8 cellular contexts compared by ENCODE assay signal in genomic region chr10:97401455-97401919, GRCh38. TPM values are rescaled to one million over a fixed set of nuclear protein-coding genes. Genes with fewer than 3 reads are reported as not detected.
A peak's percentile ranks its signal among the peaks of the same experiment; 100 is the strongest.
DNase-seq lines count a peak whose midpoint lies in the region; ATAC-seq, FAIRE-seq and TF ChIP-seq lines count a peak whose summit lies in the region.

No MANE protein-coding gene starts in this region.

- H3K4me3 ChIP-seq in adipocyte (ENCODE audit: low read length) (peak overlapping the region; percentile 87), HepG2 (replicated peaks in 1 of 3; ENCODE audit: insufficient read depth in 1 of 3, low read depth in 2 of 3, low read length in 3 of 3) (peak overlapping the region; percentile 21 to 92 (median 87); a peak in 5 of 6 replicates), thymus (ENCODE audit: low read length) (peak overlapping the region; percentile 81)

- H3K79me2 ChIP-seq in HepG2 (ENCODE audit: insufficient read depth, low read length): peaks cover 9% of the 10 kb centered on the region

- TF ChIP-seq EP300 in HepG2 (IDR thresholded peaks at IDR 0.05; ENCODE audit: low read depth in 2 of 2, low read length in 2 of 2) (no peak), HepG2 (CRISPR knock-in tag; IDR thresholded peaks at IDR 0.05; ENCODE audit: borderline replicate concordance) (no peak)

- WGBS in HepG2 (ENCODE audit: low lambda C conversion rate): 42% methylated on average over 13 of the region's 13 CpGs
- 77% methylated on average over 13 of the region's 13 CpGs for WGBS in thymus

- BruUV-seq in HepG2 (replicated peaks; lab: Mats Ljungman, UMichigan): no TSS peak

- no peaks in the 10 kb centered on the region for H3K27me3 Mint-ChIP-seq in activated CD8-positive, alpha-beta memory T cell treated with anti-CD3 and anti-CD28 coated beads, Interleukin-2, amount 10 ng/mL, durations not matched to agents 7 days and 5 days

- peak overlapping the region; percentile 96 for H3K4me3 Mint-ChIP-seq in activated CD8-positive, alpha-beta memory T cell treated with anti-CD3 and anti-CD28 coated beads, Interleukin-2, amount 10 ng/mL, durations not matched to agents 7 days and 5 days

- in situ Hi-C loops in HepG2 (cut with HindIII; ENCODE audit: extremely low pct_ligation_motif_present, low pct_unique_long_range_greater_than_20kb): no loop called here

- TF ChIP-seq CTCF in HepG2 (CRISPR knock-in tag; IDR thresholded peaks at IDR 0.05): no peak

- H3K36me3 ChIP-seq in adipocyte (ENCODE audit: control insufficient read depth, insufficient read depth, low read length, severe bottlenecking) (peaks cover 11% of the 10 kb centered on the region), HepG2 (replicated peaks in 1 of 2; ENCODE audit: control insufficient read depth in 1 of 2, insufficient read depth in 2 of 2, low read length in 2 of 2) (peaks cover 2 to 10% of the 10 kb centered on the region in 2 experiments; a peak in 4 of 5 replicates), thymus (ENCODE audit: control insufficient read depth, insufficient read depth) (no peaks in the 10 kb centered on the region)

- no peak for FAIRE-seq in HepG2 (lab: Jason Lieb, UNC)

- H3K9ac ChIP-seq in adipocyte (ENCODE audit: low read length) (peak overlapping the region; percentile 10), HepG2 (ENCODE audit: insufficient read depth, low read depth, low read length) (peak overlapping the region; percentile 85)

- TF ChIP-seq RAD21 in HepG2 (CRISPR knock-in tag; IDR thresholded peaks at IDR 0.05): no peak

- no peaks in the 10 kb centered on the region for H4K20me1 ChIP-seq in HepG2 (ENCODE audit: insufficient read depth, low read length)

- TF ChIP-seq POLR2A in HepG2 (IDR thresholded peaks at IDR 0.05; ENCODE audit: insufficient read depth in 1 of 2, low read depth in 2 of 2, low read length in 2 of 2): no peak

- peaks cover 1% of the 10 kb centered on the region for H3K36me3 Mint-ChIP-seq in activated CD8-positive, alpha-beta memory T cell treated with anti-CD3 and anti-CD28 coated beads, Interleukin-2, amount 10 ng/mL, durations not matched to agents 7 days and 5 days

- H3K4me2 ChIP-seq in HepG2 (ENCODE audit: low read depth, low read length): peak overlapping the region; percentile 88

- H3K27ac ChIP-seq in HepG2 (ENCODE audit: extremely low read length, insufficient read depth, low read length) (peak overlapping the region; percentile 83), thymus (ENCODE audit: low read depth) (peak overlapping the region; percentile 49)

- H3K4me1 ChIP-seq in adipocyte (ENCODE audit: control insufficient read depth, insufficient read depth, low read length): peaks cover 7% of the 10 kb centered on the region
- H3K4me1 ChIP-seq in HepG2 (ENCODE audit: insufficient read depth, low read length): peaks cover 13% of the 10 kb centered on the region; the same call in 1 of the 2 replicates
- H3K4me1 ChIP-seq in thymus (ENCODE audit: control insufficient read depth, insufficient read depth, low read length): peaks cover 10% of the 10 kb centered on the region

- intact Hi-C loops in HepG2 (cut with micrococcal nuclease; ENCODE audit: unreplicated experiment): loop anchor here (5.0 kb wide), 1 partner anchor 109 kb away; the partner anchor contains the start of gene ARHGAP19

- peaks cover 15% of the 10 kb centered on the region for H3K4me1 Mint-ChIP-seq in activated CD8-positive, alpha-beta memory T cell treated with anti-CD3 and anti-CD28 coated beads, Interleukin-2, amount 10 ng/mL, durations not matched to agents 7 days and 5 days

- ATAC-seq in activated CD8-positive, alpha-beta memory T cell treated with anti-CD3 and anti-CD28 coated beads, Interleukin-2, amount 10 ng/mL, durations not matched to agents 7 days and 5 days: no peak
- no peak for ATAC-seq in HepG2

- CTCF ChIA-PET in activated CD8-positive, alpha-beta memory T cell treated with anti-CD3 and anti-CD28 coated beads, Interleukin-2, amount 10 ng/mL, durations not matched to agents 7 days and 5 days (lab: Charles Lee): interaction anchor here (0.8 to 5.5 kb wide), 14 partner anchors 9 to 726 kb away, joined by 3 to 53 read pairs (median 4); partner anchors contain the start of gene UBTD1
- CTCF ChIA-PET in HepG2 (lab: Yijun Ruan, JAX; ENCODE audit: low intra/inter-chr PET ratio, low total read pairs): no interaction called here

- H2AFZ ChIP-seq in HepG2 (ENCODE audit: low read length): no peak overlapping the region

- H3K9me3 Mint-ChIP-seq in activated CD8-positive, alpha-beta memory T cell treated with anti-CD3 and anti-CD28 coated beads, Interleukin-2, amount 10 ng/mL, durations not matched to agents 7 days and 5 days (ENCODE audit: low read depth): no peaks in the 10 kb centered on the region

- POLR2A ChIA-PET in HepG2 (lab: Yijun Ruan, JAX): interaction anchor here (0.9 to 2.2 kb wide), 15 partner anchors 10 to 286 kb away, joined by 3 to 13 read pairs (median 5); partner anchors contain the start of genes ARHGAP19, AVPI1 and PGAM1

- H3K9me3 ChIP-seq in adipocyte (ENCODE audit: control insufficient read depth, low read length) (no peaks in the 10 kb centered on the region), HepG2 (ENCODE audit: low read length) (no peaks in the 10 kb centered on the region), thymus (ENCODE audit: control insufficient read depth) (no peaks in the 10 kb centered on the region)

- DNase-seq in activated CD8-positive, alpha-beta memory T cell treated with anti-CD3 and anti-CD28 coated beads, Interleukin-2, amount 10 ng/mL, durations not matched to agents 7 days and 5 days: no peak
- no peak for DNase-seq in activated CD8-positive, alpha-beta memory T cell treated with anti-CD3 and anti-CD28 coated beads, Interleukin-2, amount 50 U/mL, for 48 hours
- DNase-seq in adipocyte (ENCODE audit: low read depth) (no peak), HepG2 (ENCODE audit: low spot score) (no peak), NAMALWA (ENCODE audit: low spot score) (no peak), NCI-H345 (lab: John Stamatoyannopoulos, UW) (no peak), NCI-H510A treated with DMSO at 0.1 percent for 48 hours (lab: John Stamatoyannopoulos, UW) (no peak)

- H3K27me3 ChIP-seq in adipocyte (replicated peaks; ENCODE audit: control insufficient read depth, insufficient read depth, low read length) (no peaks in the 10 kb centered on the region), HepG2 (ENCODE audit: control insufficient read depth in 1 of 2, insufficient read depth in 2 of 2, low read length in 2 of 2) (no peaks in the 10 kb centered on the region; a peak in 1 of 5 replicates), thymus (ENCODE audit: control insufficient read depth, insufficient read depth) (no peaks in the 10 kb centered on the region)

- H3K27ac Mint-ChIP-seq in activated CD8-positive, alpha-beta memory T cell treated with anti-CD3 and anti-CD28 coated beads, Interleukin-2, amount 10 ng/mL, durations not matched to agents 7 days and 5 days: peak overlapping the region; percentile 93

RNA-seq across cellular contexts. Expression of gene RRP12, which starts 0.3 kb away (rescaled TPM):
- total RNA-seq in activated CD8-positive, alpha-beta memory T cell treated with anti-CD3 and anti-CD28 coated beads, Interleukin-2, amount 10 ng/mL, durations not matched to agents 7 days and 5 days: 10 to 100 TPM; 30.7 to 38.1 TPM
- 30.6 and 39.4 TPM in 2 replicates for total RNA-seq in HepG2 (2016; rRNA removed; fragmentation: Illumina TruSeq; extraction: Trizol)
- total RNA-seq in HepG2 (2016; cell fraction: cytosol; rRNA removed; fragmentation: Illumina TruSeq; extraction: Trizol; ENCODE audit: low read depth): 40.0 and 40.9 TPM in 2 replicates
- total RNA-seq in HepG2 (2016; cell fraction: insoluble cytoplasmic fraction; rRNA removed; fragmentation: Illumina TruSeq; extraction: Trizol): 23.4 and 36.6 TPM in 2 replicates
- total RNA-seq in HepG2 (2016; cell fraction: membrane; rRNA removed; fragmentation: Illumina TruSeq; extraction: Trizol): 11.2 and 11.4 TPM in 2 replicates
- 31.1 and 33.1 TPM in 2 replicates for total RNA-seq in HepG2 (2016; cell fraction: nucleus; rRNA removed; fragmentation: Illumina TruSeq; extraction: Trizol)
- 13.2 and 18.6 TPM in 2 replicates for polyA plus RNA-seq in HepG2 (2011; rRNA removed)
- polyA plus RNA-seq in HepG2 (2011; cell fraction: cytosol; rRNA removed): 5.0 and 5.1 TPM in 2 replicates
- 51.4 and 59.2 TPM in 2 replicates for polyA plus RNA-seq in HepG2 (2011; cell fraction: nucleus; rRNA removed)
- 17.9 and 28.3 TPM in 2 replicates for polyA plus RNA-seq in HepG2 (2012)
- polyA plus RNA-seq in HepG2 (2016; cell fraction: cytosol; fragmentation: Illumina TruSeq; extraction: Trizol; ENCODE audit: low read depth): 6.7 and 7.7 TPM in 2 replicates
- 20.0 and 25.7 TPM in 2 replicates for polyA plus RNA-seq in HepG2 (2016; cell fraction: insoluble cytoplasmic fraction; fragmentation: Illumina TruSeq; extraction: Trizol; ENCODE audit: low read depth)
- polyA plus RNA-seq in HepG2 (2016; cell fraction: membrane; fragmentation: Illumina TruSeq; extraction: Trizol; ENCODE audit: low read depth): 4.0 and 4.5 TPM in 2 replicates
- polyA plus RNA-seq in HepG2 (2016; cell fraction: nucleus; fragmentation: Illumina TruSeq; extraction: Trizol; ENCODE audit: insufficient read depth, low read depth): 51.3 and 56.0 TPM in 2 replicates
- polyA minus RNA-seq in HepG2 (2011; rRNA and poly(A)+ RNA removed; ENCODE audit: low replicate concordance): 43.7 and 49.7 TPM in 2 replicates
- polyA minus RNA-seq in HepG2 (2011; cell fraction: cytosol; rRNA and poly(A)+ RNA removed): 12.0 and 15.7 TPM in 2 replicates
- 22.4 and 29.6 TPM in 2 replicates for polyA minus RNA-seq in HepG2 (2011; cell fraction: nucleus; rRNA and poly(A)+ RNA removed)
- polyA plus RNA-seq in thymus: 18.9 TPM

RNA-seq across cellular contexts. Expression of gene PGAM1, which starts 24.5 kb away (rescaled TPM):
- total RNA-seq in activated CD8-positive, alpha-beta memory T cell treated with anti-CD3 and anti-CD28 coated beads, Interleukin-2, amount 10 ng/mL, durations not matched to agents 7 days and 5 days: 100 to 1,000 TPM; 459 to 582 TPM
- 354 and 442 TPM in 2 replicates for total RNA-seq in HepG2 (2016; rRNA removed; fragmentation: Illumina TruSeq; extraction: Trizol)
- total RNA-seq in HepG2 (2016; cell fraction: cytosol; rRNA removed; fragmentation: Illumina TruSeq; extraction: Trizol; ENCODE audit: low read depth): 44.3 and 47.0 TPM in 2 replicates
- 352 and 439 TPM in 2 replicates for total RNA-seq in HepG2 (2016; cell fraction: insoluble cytoplasmic fraction; rRNA removed; fragmentation: Illumina TruSeq; extraction: Trizol)
- total RNA-seq in HepG2 (2016; cell fraction: membrane; rRNA removed; fragmentation: Illumina TruSeq; extraction: Trizol): 128 and 141 TPM in 2 replicates
- 126 and 144 TPM in 2 replicates for total RNA-seq in HepG2 (2016; cell fraction: nucleus; rRNA removed; fragmentation: Illumina TruSeq; extraction: Trizol)
- 403 and 483 TPM in 2 replicates for polyA plus RNA-seq in HepG2 (2011; rRNA removed)
- 471 and 548 TPM in 2 replicates for polyA plus RNA-seq in HepG2 (2011; cell fraction: cytosol; rRNA removed)
- polyA plus RNA-seq in HepG2 (2011; cell fraction: nucleus; rRNA removed): 110 and 124 TPM in 2 replicates
- 318 and 342 TPM in 2 replicates for polyA plus RNA-seq in HepG2 (2012)
- 50.9 and 54.4 TPM in 2 replicates for polyA plus RNA-seq in HepG2 (2016; cell fraction: cytosol; fragmentation: Illumina TruSeq; extraction: Trizol; ENCODE audit: low read depth)
- 474 and 488 TPM in 2 replicates for polyA plus RNA-seq in HepG2 (2016; cell fraction: insoluble cytoplasmic fraction; fragmentation: Illumina TruSeq; extraction: Trizol; ENCODE audit: low read depth)
- polyA plus RNA-seq in HepG2 (2016; cell fraction: membrane; fragmentation: Illumina TruSeq; extraction: Trizol; ENCODE audit: low read depth): 112 and 113 TPM in 2 replicates
- polyA plus RNA-seq in HepG2 (2016; cell fraction: nucleus; fragmentation: Illumina TruSeq; extraction: Trizol; ENCODE audit: insufficient read depth, low read depth): 181 and 193 TPM in 2 replicates
- polyA minus RNA-seq in HepG2 (2011; rRNA and poly(A)+ RNA removed; ENCODE audit: low replicate concordance): 592 and 624 TPM in 2 replicates
- 212 and 243 TPM in 2 replicates for polyA minus RNA-seq in HepG2 (2011; cell fraction: cytosol; rRNA and poly(A)+ RNA removed)
- polyA minus RNA-seq in HepG2 (2011; cell fraction: nucleus; rRNA and poly(A)+ RNA removed): 56.7 and 63.2 TPM in 2 replicates
- 104 TPM for polyA plus RNA-seq in thymus

RNA-seq across cellular contexts. Expression of gene EXOSC1, which starts 44.3 kb away (rescaled TPM):
- total RNA-seq in activated CD8-positive, alpha-beta memory T cell treated with anti-CD3 and anti-CD28 coated beads, Interleukin-2, amount 10 ng/mL, durations not matched to agents 7 days and 5 days: 10 to 100 TPM; 49.5 to 56.8 TPM
- total RNA-seq in HepG2 (2016; rRNA removed; fragmentation: Illumina TruSeq; extraction: Trizol): 39.9 and 47.6 TPM in 2 replicates
- 23.7 and 27.6 TPM in 2 replicates for total RNA-seq in HepG2 (2016; cell fraction: cytosol; rRNA removed; fragmentation: Illumina TruSeq; extraction: Trizol; ENCODE audit: low read depth)
- 37.7 and 48.0 TPM in 2 replicates for total RNA-seq in HepG2 (2016; cell fraction: insoluble cytoplasmic fraction; rRNA removed; fragmentation: Illumina TruSeq; extraction: Trizol)
- total RNA-seq in HepG2 (2016; cell fraction: membrane; rRNA removed; fragmentation: Illumina TruSeq; extraction: Trizol): 24.0 and 25.8 TPM in 2 replicates
- 16.9 and 23.2 TPM in 2 replicates for total RNA-seq in HepG2 (2016; cell fraction: nucleus; rRNA removed; fragmentation: Illumina TruSeq; extraction: Trizol)
- 36.3 and 38.0 TPM in 2 replicates for polyA plus RNA-seq in HepG2 (2011; rRNA removed)
- 37.5 and 37.9 TPM in 2 replicates for polyA plus RNA-seq in HepG2 (2011; cell fraction: cytosol; rRNA removed)
- polyA plus RNA-seq in HepG2 (2011; cell fraction: nucleus; rRNA removed): 14.0 and 17.7 TPM in 2 replicates
- 31.8 and 32.0 TPM in 2 replicates for polyA plus RNA-seq in HepG2 (2012)
- 21.2 and 21.7 TPM in 2 replicates for polyA plus RNA-seq in HepG2 (2016; cell fraction: cytosol; fragmentation: Illumina TruSeq; extraction: Trizol; ENCODE audit: low read depth)
- 59.8 and 61.6 TPM in 2 replicates for polyA plus RNA-seq in HepG2 (2016; cell fraction: insoluble cytoplasmic fraction; fragmentation: Illumina TruSeq; extraction: Trizol; ENCODE audit: low read depth)
- polyA plus RNA-seq in HepG2 (2016; cell fraction: membrane; fragmentation: Illumina TruSeq; extraction: Trizol; ENCODE audit: low read depth): 21.5 and 23.2 TPM in 2 replicates
- 37.6 TPM in 2 replicates for polyA plus RNA-seq in HepG2 (2016; cell fraction: nucleus; fragmentation: Illumina TruSeq; extraction: Trizol; ENCODE audit: insufficient read depth, low read depth)
- polyA minus RNA-seq in HepG2 (2011; rRNA and poly(A)+ RNA removed; ENCODE audit: low replicate concordance): 34.4 and 67.4 TPM in 2 replicates
- polyA minus RNA-seq in HepG2 (2011; cell fraction: cytosol; rRNA and poly(A)+ RNA removed): 7.6 and 7.7 TPM in 2 replicates
- 10.6 and 14.4 TPM in 2 replicates for polyA minus RNA-seq in HepG2 (2011; cell fraction: nucleus; rRNA and poly(A)+ RNA removed)
- 53.0 TPM for polyA plus RNA-seq in thymus

RNA-seq across cellular contexts. Expression of gene ZDHHC16, which starts 44.5 kb away (rescaled TPM):
- total RNA-seq in activated CD8-positive, alpha-beta memory T cell treated with anti-CD3 and anti-CD28 coated beads, Interleukin-2, amount 10 ng/mL, durations not matched to agents 7 days and 5 days: 10 to 100 TPM; 33.1 to 42.4 TPM
- total RNA-seq in HepG2 (2016; rRNA removed; fragmentation: Illumina TruSeq; extraction: Trizol): 30.2 and 41.8 TPM in 2 replicates
- 84.0 and 92.7 TPM in 2 replicates for total RNA-seq in HepG2 (2016; cell fraction: cytosol; rRNA removed; fragmentation: Illumina TruSeq; extraction: Trizol; ENCODE audit: low read depth)
- total RNA-seq in HepG2 (2016; cell fraction: insoluble cytoplasmic fraction; rRNA removed; fragmentation: Illumina TruSeq; extraction: Trizol): 25.9 and 43.5 TPM in 2 replicates
- 104 and 115 TPM in 2 replicates for total RNA-seq in HepG2 (2016; cell fraction: membrane; rRNA removed; fragmentation: Illumina TruSeq; extraction: Trizol)
- total RNA-seq in HepG2 (2016; cell fraction: nucleus; rRNA removed; fragmentation: Illumina TruSeq; extraction: Trizol): 30.7 and 33.0 TPM in 2 replicates
- polyA plus RNA-seq in HepG2 (2011; rRNA removed) (40.8 and 49.4 TPM in 2 replicates), thymus (24.4 TPM)
- polyA plus RNA-seq in HepG2 (2011; cell fraction: cytosol; rRNA removed): 50.8 and 52.5 TPM in 2 replicates
- 59.0 and 60.8 TPM in 2 replicates for polyA plus RNA-seq in HepG2 (2011; cell fraction: nucleus; rRNA removed)
- 15.7 and 18.2 TPM in 2 replicates for polyA plus RNA-seq in HepG2 (2012)
- polyA plus RNA-seq in HepG2 (2016; cell fraction: cytosol; fragmentation: Illumina TruSeq; extraction: Trizol; ENCODE audit: low read depth): 102 and 121 TPM in 2 replicates
- polyA plus RNA-seq in HepG2 (2016; cell fraction: insoluble cytoplasmic fraction; fragmentation: Illumina TruSeq; extraction: Trizol; ENCODE audit: low read depth): 34.1 and 41.4 TPM in 2 replicates
- 122 and 132 TPM in 2 replicates for polyA plus RNA-seq in HepG2 (2016; cell fraction: membrane; fragmentation: Illumina TruSeq; extraction: Trizol; ENCODE audit: low read depth)
- polyA plus RNA-seq in HepG2 (2016; cell fraction: nucleus; fragmentation: Illumina TruSeq; extraction: Trizol; ENCODE audit: insufficient read depth, low read depth): 55.7 and 56.8 TPM in 2 replicates
- 142 and 286 TPM in 2 replicates for polyA minus RNA-seq in HepG2 (2011; rRNA and poly(A)+ RNA removed; ENCODE audit: low replicate concordance)
- polyA minus RNA-seq in HepG2 (2011; cell fraction: cytosol; rRNA and poly(A)+ RNA removed): 20.4 TPM in 2 replicates
- 33.9 and 35.7 TPM in 2 replicates for polyA minus RNA-seq in HepG2 (2011; cell fraction: nucleus; rRNA and poly(A)+ RNA removed)
